ENCODE assay signal across 1 cellular context in genomic region chr16:73616186-73616585, GRCh38.
TF ChIP-seq lines count a peak whose summit lies in the region.

No MANE protein-coding gene starts in this region.

TF ChIP-seq in HCT116, 20 proteins besides CTCF, POLR2A, EP300 and RAD21 (continued from another document):
- TF ChIP-seq MAX (IDR thresholded peaks at IDR 0.05) (no peak), SRF (IDR thresholded peaks at IDR 0.05; ENCODE audit: low read depth) (no peak), EGR1 (IDR thresholded peaks at IDR 0.05; ENCODE audit: low read depth) (no peak)
